Comparison of ENCODE assay signal across 1 cellular context in the genomic region with DNA sequence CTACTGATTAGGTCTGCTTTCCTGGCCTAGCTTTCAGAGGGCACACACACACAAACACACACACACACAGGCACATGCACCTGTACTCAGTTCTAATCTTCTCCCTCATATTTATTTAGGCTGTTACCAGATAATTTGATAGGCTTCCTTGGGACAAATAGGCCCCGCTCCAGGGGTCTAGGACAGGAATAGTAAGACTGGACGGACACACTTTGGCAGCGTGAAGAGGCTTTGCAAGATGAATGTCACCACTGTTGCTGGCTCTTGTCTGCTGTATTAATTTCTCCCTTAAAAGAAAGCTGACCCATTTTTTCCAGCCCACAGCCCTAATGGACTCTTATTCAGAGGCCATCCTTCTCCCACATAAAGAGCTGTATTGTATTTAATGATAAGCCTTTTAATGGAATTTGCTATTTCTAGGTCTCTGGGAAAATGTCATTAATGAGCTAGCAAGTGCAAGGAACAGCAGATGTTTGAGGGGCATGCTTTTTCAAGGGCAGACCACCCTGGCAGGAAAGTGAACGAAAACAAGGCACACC.
TF ChIP-seq lines count a peak whose summit lies in the region.

No MANE protein-coding gene starts in this region.

TF ChIP-seq in SK-N-SH, 30 proteins besides CTCF, POLR2A, EP300 and RAD21 (continued from another document):
- TF ChIP-seq, protein P1, sequence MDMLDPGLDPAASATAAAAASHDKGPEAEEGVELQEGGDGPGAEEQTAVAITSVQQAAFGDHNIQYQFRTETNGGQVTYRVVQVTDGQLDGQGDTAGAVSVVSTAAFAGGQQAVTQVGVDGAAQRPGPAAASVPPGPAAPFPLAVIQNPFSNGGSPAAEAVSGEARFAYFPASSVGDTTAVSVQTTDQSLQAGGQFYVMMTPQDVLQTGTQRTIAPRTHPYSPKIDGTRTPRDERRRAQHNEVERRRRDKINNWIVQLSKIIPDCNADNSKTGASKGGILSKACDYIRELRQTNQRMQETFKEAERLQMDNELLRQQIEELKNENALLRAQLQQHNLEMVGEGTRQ (IDR thresholded peaks at IDR 0.05; ENCODE audit: borderline replicate concordance, low read depth, low read length), result no peak
- TF ChIP-seq RFX5 (IDR thresholded peaks at IDR 0.05; ENCODE audit: low read length), result no peak
